In the genomic region with DNA sequence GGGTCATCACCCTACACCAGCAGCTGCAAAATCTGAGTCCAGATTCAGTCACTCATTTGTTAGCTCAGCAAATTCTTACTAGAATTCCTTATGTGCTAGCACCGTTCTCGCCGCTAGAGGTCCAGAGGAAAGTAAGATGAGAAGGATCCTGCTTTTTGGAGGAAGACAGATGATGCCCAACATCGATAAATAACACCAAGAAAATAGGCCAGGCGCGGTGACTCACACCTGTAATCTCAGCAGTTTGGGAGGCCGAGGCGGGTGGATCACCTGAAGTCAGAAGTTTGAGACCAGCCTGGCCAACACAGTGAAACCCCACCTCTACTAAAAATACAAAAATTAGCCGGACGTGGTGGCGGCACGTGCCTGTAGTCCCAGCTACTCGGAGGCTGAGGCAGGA, we compare ENCODE assay signal across 1 cellular context.
TF ChIP-seq lines count a peak whose summit lies in the region.
"Not testable (repeated sequence)": the region's sequence is repeated elsewhere in the genome, so short reads cannot be mapped to it uniquely, and the experiment has no call there.

No MANE protein-coding gene starts in this region.

TF ChIP-seq in K562, 482 proteins besides CTCF, POLR2A, EP300 and RAD21:
- TF ChIP-seq DPF2 (IDR thresholded peaks at IDR 0.05) (0 out of 2 replicates have a peak, but pooled peaks have one; percentile 40), C11orf30 (IDR thresholded peaks at IDR 0.05; ENCODE audit: low read depth) (peak; percentile 96), PHF21A (IDR thresholded peaks at IDR 0.05; ENCODE audit: borderline replicate concordance, low read depth) (peak; percentile 76; the same call in 1 of the 2 replicates), CBFA2T3 (IDR thresholded peaks at IDR 0.05) (peak; percentile 24; the same call in 1 of the 2 replicates), RB1 (IDR thresholded peaks at IDR 0.05; ENCODE audit: low read depth) (0 out of 2 replicates have a peak, but pooled peaks have one; percentile 10), BHLHE40 (IDR thresholded peaks at IDR 0.05; ENCODE audit: low read length) (peak; percentile 56), ZNF316 (IDR thresholded peaks at IDR 0.05) (peak; percentile 97), RCOR1 (IDR thresholded peaks at IDR 0.05; ENCODE audit: borderline replicate concordance in 1 of 2, low read depth in 2 of 2, low read length in 2 of 2) (peak in 1 of 2 experiments; percentile 81; a peak in 1 of 4 replicates), LCOR (CRISPR knock-in tag; IDR thresholded peaks at IDR 0.05) (peak; percentile 87), SMARCE1 (IDR thresholded peaks at IDR 0.05) (0 out of 2 replicates have a peak, but pooled peaks have one; percentile 28), L3MBTL2 (IDR thresholded peaks at IDR 0.05) (peak; percentile 34; the same call in 1 of the 2 replicates), JUND (IDR thresholded peaks at IDR 0.05; ENCODE audit: borderline replicate concordance, low read depth, low read length) (peak; percentile 52), JUND (tag; IDR thresholded peaks at IDR 0.05; ENCODE audit: borderline replicate concordance, low read depth, low read length) (peak; percentile 52; the same call in 1 of the 3 replicates), MAFF (IDR thresholded peaks at IDR 0.05; ENCODE audit: low read length) (peak; percentile 87), TEAD4 (IDR thresholded peaks at IDR 0.05; ENCODE audit: low read length) (peak; percentile 40; the same call in 1 of the 2 replicates), FOSL1 (tag; conservative IDR thresholded peaks at IDR 0.05) (peak; percentile 78), CTBP1 (IDR thresholded peaks at IDR 0.05; ENCODE audit: borderline replicate concordance) (peak; percentile 92), MEIS2 (IDR thresholded peaks at IDR 0.05; ENCODE audit: partially characterized antibody) (peak; percentile 17), MAFK (IDR thresholded peaks at IDR 0.05; ENCODE audit: low read length) (peak; percentile 88), ATF3 (IDR thresholded peaks at IDR 0.05) (peak; percentile 70), ATF3 (CRISPR knock-in tag; conservative IDR thresholded peaks at IDR 0.05) (0 out of 2 replicates have a peak, but pooled peaks have one; percentile 36), MAFG (tag; conservative IDR thresholded peaks at IDR 0.05) (peak; percentile 92), FOXK1 (CRISPR knock-in tag; IDR thresholded peaks at IDR 0.05; ENCODE audit: borderline replicate concordance) (0 out of 2 replicates have a peak, but pooled peaks have one; percentile 23), ZEB2 (IDR thresholded peaks at IDR 0.05) (0 out of 2 replicates have a peak, but pooled peaks have one; percentile 54), KDM1A (IDR thresholded peaks at IDR 0.05) (peak in 1 of 2 experiments; percentile 69; a peak in 3 of 4 replicates), TFAP4 (CRISPR knock-in tag; IDR thresholded peaks at IDR 0.05; ENCODE audit: borderline replicate concordance) (peak; percentile 31; the same call in 1 of the 2 replicates)
- not testable (repeated sequence) for TF ChIP-seq TEAD4 (CRISPR knock-in tag; IDR thresholded peaks at IDR 0.05; ENCODE audit: borderline replicate concordance)
